Comparison of ENCODE assay signal across 29 cellular contexts in genomic region chr9:69829484-69829883, GRCh38. TPM values are rescaled to one million over a fixed set of nuclear protein-coding genes. Genes with fewer than 3 reads are reported as not detected.
DNase-seq lines count a peak whose midpoint lies in the region; ATAC-seq and TF ChIP-seq lines count a peak whose summit lies in the region.
"Had no signal": no experiment of that assay in that cellular context is flagged by ENCODE, and none has a peak within 500 bp of the region (broad histone marks: within the 10 kb centered on the region; RNA-seq: fewer than 3 reads in every experiment).

No MANE protein-coding gene starts in this region.

- no peak for TF ChIP-seq CTCF in Caco-2 (IDR thresholded peaks at IDR 0.05; ENCODE audit: insufficient read depth in 1 of 2, low read depth in 1 of 2, low read length in 1 of 2, severe bottlenecking in 1 of 2, unreplicated experiment in 1 of 2)

- intact Hi-C loops in Caco-2 (cut with micrococcal nuclease; ENCODE audit: unreplicated experiment): no loop called here

- no peak overlapping the region for H3K4me2 ChIP-seq in mesendoderm (ENCODE audit: low read length)

- CTCF ChIA-PET in Caco-2 (lab: Charles Lee): no interaction called here

- BruUV-seq in Caco-2 (replicated peaks; lab: Mats Ljungman, UMichigan): no TSS peak

- no peak overlapping the region for H3K9ac ChIP-seq in mesendoderm (ENCODE audit: low read length)
- H3K9ac ChIP-seq: GM23248 had no signal

- no peak overlapping the region for H3K4ac ChIP-seq in mesendoderm (ENCODE audit: low read depth, low read length)

- no peak overlapping the region for H2BK120ac ChIP-seq in mesendoderm (ENCODE audit: low read depth, low read length)

- WGBS in mesendoderm (ENCODE audit: extremely low coverage, insufficient coverage, low lambda C conversion rate): no CpG with 5 or more reads among the region's 3 CpGs

- no peak overlapping the region for H3K56ac ChIP-seq in mesendoderm (ENCODE audit: low read length)

- H3K79me1 ChIP-seq in mesendoderm (ENCODE audit: low read length): no peaks in the 10 kb centered on the region

- H3K27ac ChIP-seq in mesendoderm (ENCODE audit: low read depth, low read length): no peak overlapping the region
- H3K27ac ChIP-seq: breast epithelium, foreskin keratinocyte, GM23248, heart right ventricle had no signal

- peak; percentile 28 to 32 for ATAC-seq in activated naive CD4-positive, alpha-beta T cell treated with anti-CD3 and anti-CD28 coated beads, Interleukin-2, amount 50 U/mL, for 72 hours
- peak; percentile 81 for ATAC-seq in activated naive CD8-positive, alpha-beta T cell treated with anti-CD3 and anti-CD28 coated beads, Interleukin-2, amount 10 ng/mL, durations not matched to agents 7 days and 5 days (ENCODE audit: low read depth)
- no peak for ATAC-seq in HG02970 (IDR thresholded peaks at IDR 0.05; ENCODE audit: low FRiP score, unreplicated experiment)
- ATAC-seq: activated T-helper 17 cell treated with anti-CD3 and anti-CD28 coated beads, Interleukin-2, amount 50 U/mL, for 72 hours; foreskin keratinocyte; heart right ventricle had no signal

- no peak overlapping the region for H3K18ac ChIP-seq in mesendoderm (ENCODE audit: low read length)

- H2BK15ac ChIP-seq in mesendoderm (replicated peaks; ENCODE audit: low read depth): no peak overlapping the region

- peak overlapping the region; percentile 25 for H3K4me3 Mint-ChIP-seq in T-helper 1 cell treated with Interleukin-12 subunit alpha and Interleukin-12 subunit beta and Interleukin-4 antibody, amounts not matched to agents 30 μg/mL and 1 μg/mL, for 36 hours
- H3K4me3 Mint-ChIP-seq in activated naive CD8-positive, alpha-beta T cell treated with anti-CD3 and anti-CD28 coated beads, Interleukin-2, amount 10 ng/mL, durations not matched to agents 7 days and 5 days: peak overlapping the region; percentile 68
- H3K4me3 Mint-ChIP-seq in Caco-2 (ENCODE audit: unreplicated experiment): no peak overlapping the region
- H3K4me3 Mint-ChIP-seq: activated T-helper 17 cell treated with anti-CD3 and anti-CD28 coated beads, Interleukin-2, amount 50 U/mL, for 72 hours; HFFc6; memory B cell had no signal

- no peaks in the 10 kb centered on the region for H3K79me2 ChIP-seq in mesendoderm (ENCODE audit: control insufficient read depth, insufficient read depth, low read length)

- peak overlapping the region; percentile 66 for H3K27ac Mint-ChIP-seq in T-helper 1 cell treated with Interleukin-12 subunit alpha and Interleukin-12 subunit beta and Interleukin-4 antibody, amounts not matched to agents 30 μg/mL and 1 μg/mL, for 36 hours
- no peak overlapping the region for H3K27ac Mint-ChIP-seq in activated naive CD4-positive, alpha-beta T cell treated with anti-CD3 and anti-CD28 coated beads, Interleukin-2, amount 50 U/mL, for 72 hours
- peak overlapping the region; percentile 89 for H3K27ac Mint-ChIP-seq in activated naive CD8-positive, alpha-beta T cell treated with anti-CD3 and anti-CD28 coated beads, Interleukin-2, amount 10 ng/mL, durations not matched to agents 7 days and 5 days
- no peak overlapping the region for H3K27ac Mint-ChIP-seq in Caco-2 (ENCODE audit: unreplicated experiment)
- H3K27ac Mint-ChIP-seq: activated T-helper 17 cell treated with anti-CD3 and anti-CD28 coated beads, Interleukin-2, amount 50 U/mL, for 72 hours; HFFc6; memory B cell had no signal

- H4K8ac ChIP-seq in mesendoderm (ENCODE audit: low read depth, low read length): no peak overlapping the region

- H3K36me3 ChIP-seq in mesendoderm (ENCODE audit: control insufficient read depth, insufficient read depth, low read length): no peaks in the 10 kb centered on the region
- no peaks in the 10 kb centered on the region for H3K36me3 ChIP-seq in Caco-2 (ENCODE audit: control insufficient read depth, insufficient read depth, low read length)
- H3K36me3 ChIP-seq: breast epithelium, heart right ventricle had no signal

- H3K4me1 ChIP-seq in mesendoderm (ENCODE audit: control insufficient read depth, low read depth, low read length) (peaks cover 1% of the 10 kb centered on the region), Caco-2 (no peaks in the 10 kb centered on the region)
- H3K4me1 ChIP-seq: breast epithelium, foreskin keratinocyte, heart right ventricle had no signal

- H3K4me3 ChIP-seq in mesendoderm (ENCODE audit: low read length) (no peak overlapping the region), Caco-2 (ENCODE audit: low read depth, low read length) (no peak overlapping the region)
- H3K4me3 ChIP-seq: breast epithelium, GM23248, heart right ventricle had no signal

- H3K4me1 Mint-ChIP-seq in T-helper 1 cell treated with Interleukin-12 subunit alpha and Interleukin-12 subunit beta and Interleukin-4 antibody, amounts not matched to agents 30 μg/mL and 1 μg/mL, for 36 hours (ENCODE audit: low read depth): peaks cover 38% of the 10 kb centered on the region
- H3K4me1 Mint-ChIP-seq in activated naive CD8-positive, alpha-beta T cell treated with anti-CD3 and anti-CD28 coated beads, Interleukin-2, amount 10 ng/mL, durations not matched to agents 7 days and 5 days: peaks cover 54% of the 10 kb centered on the region
- H3K4me1 Mint-ChIP-seq in Caco-2 (ENCODE audit: low read depth, unreplicated experiment): no peaks in the 10 kb centered on the region
- H3K4me1 Mint-ChIP-seq: activated T-helper 17 cell treated with anti-CD3 and anti-CD28 coated beads, Interleukin-2, amount 50 U/mL, for 72 hours; memory B cell had no signal

- peaks cover 5% of the 10 kb centered on the region for H3K27me3 Mint-ChIP-seq in T-helper 1 cell treated with Interleukin-12 subunit alpha and Interleukin-12 subunit beta and Interleukin-4 antibody, amounts not matched to agents 30 μg/mL and 1 μg/mL, for 36 hours (ENCODE audit: low read depth)
- no peaks in the 10 kb centered on the region for H3K27me3 Mint-ChIP-seq in activated naive CD8-positive, alpha-beta T cell treated with anti-CD3 and anti-CD28 coated beads, Interleukin-2, amount 10 ng/mL, durations not matched to agents 7 days and 5 days
- H3K27me3 Mint-ChIP-seq in Caco-2 (ENCODE audit: insufficient read depth, unreplicated experiment): no peaks in the 10 kb centered on the region

- H3K23ac ChIP-seq in mesendoderm (ENCODE audit: low read length): no peak overlapping the region

- no peak overlapping the region for H4K5ac ChIP-seq in mesendoderm (ENCODE audit: low read length)

- H3K36me3 Mint-ChIP-seq in T-helper 1 cell treated with Interleukin-12 subunit alpha and Interleukin-12 subunit beta and Interleukin-4 antibody, amounts not matched to agents 30 μg/mL and 1 μg/mL, for 36 hours (ENCODE audit: low read depth): no peaks in the 10 kb centered on the region
- H3K36me3 Mint-ChIP-seq in activated naive CD4-positive, alpha-beta T cell treated with anti-CD3 and anti-CD28 coated beads, Interleukin-2, amount 50 U/mL, for 72 hours: no peaks in the 10 kb centered on the region
- H3K36me3 Mint-ChIP-seq in activated naive CD8-positive, alpha-beta T cell treated with anti-CD3 and anti-CD28 coated beads, Interleukin-2, amount 10 ng/mL, durations not matched to agents 7 days and 5 days: peaks cover 12% of the 10 kb centered on the region
- no peaks in the 10 kb centered on the region for H3K36me3 Mint-ChIP-seq in Caco-2 (ENCODE audit: insufficient read depth, unreplicated experiment)
- H3K36me3 Mint-ChIP-seq: memory B cell had no signal

- no peaks in the 10 kb centered on the region for H3K9me3 Mint-ChIP-seq in T-helper 1 cell treated with Interleukin-12 subunit alpha and Interleukin-12 subunit beta and Interleukin-4 antibody, amounts not matched to agents 30 μg/mL and 1 μg/mL, for 36 hours
- H3K9me3 Mint-ChIP-seq in activated naive CD4-positive, alpha-beta T cell treated with anti-CD3 and anti-CD28 coated beads, Interleukin-2, amount 50 U/mL, for 72 hours: no peaks in the 10 kb centered on the region
- H3K9me3 Mint-ChIP-seq in activated naive CD8-positive, alpha-beta T cell treated with anti-CD3 and anti-CD28 coated beads, Interleukin-2, amount 10 ng/mL, durations not matched to agents 7 days and 5 days: no peaks in the 10 kb centered on the region
- H3K9me3 Mint-ChIP-seq in Caco-2 (ENCODE audit: unreplicated experiment): no peaks in the 10 kb centered on the region
- H3K9me3 Mint-ChIP-seq: activated T-helper 17 cell treated with anti-CD3 and anti-CD28 coated beads, Interleukin-2, amount 50 U/mL, for 72 hours; HFFc6; memory B cell had no signal

- H3K27me3 ChIP-seq in mesendoderm (ENCODE audit: insufficient read depth, low read length, poor library complexity): no peaks in the 10 kb centered on the region
- H3K27me3 ChIP-seq in Caco-2 (replicated peaks; ENCODE audit: control insufficient read depth, insufficient read depth, low read length): no peaks in the 10 kb centered on the region
- H3K27me3 ChIP-seq: breast epithelium, foreskin keratinocyte had no signal

- POLR2A ChIA-PET in activated naive CD8-positive, alpha-beta T cell treated with anti-CD3 and anti-CD28 coated beads, Interleukin-2, amount 10 ng/mL, durations not matched to agents 7 days and 5 days (lab: Charles Lee): interaction anchor here (1.1 kb wide), 1 partner anchor 10 kb away, joined by 4 read pairs; no protein-coding TSS in a partner anchor
- POLR2A ChIA-PET in Caco-2 (lab: Charles Lee): no interaction called here

- H2AK5ac ChIP-seq in mesendoderm (ENCODE audit: low read length): no peak overlapping the region

- H2BK5ac ChIP-seq in mesendoderm (ENCODE audit: low read length): no peak overlapping the region

- DNase-seq in T-helper 1 cell (no peak), mesendoderm (no peak), Caco-2 (no peak)
- no peak for DNase-seq in activated naive CD4-positive, alpha-beta T cell treated with anti-CD3 and anti-CD28 coated beads, Interleukin-2, amount 50 U/mL, for 72 hours (ENCODE audit: low spot score in 2 of 2)
- no peak for DNase-seq in activated naive CD4-positive, alpha-beta T cell treated with Interleukin-2 at 50 U/mL for 16 hours
- no peak for DNase-seq in activated naive CD8-positive, alpha-beta T cell treated with anti-CD3 and anti-CD28 coated beads, Interleukin-2, amount 10 ng/mL, durations not matched to agents 7 days and 5 days
- DNase-seq: AML-193; amniotic stem cell; DND-41; effector memory CD4-positive, alpha-beta T cell; foreskin keratinocyte; GM23248; heart right ventricle; HFFc6; NCI-H1417 treated with DMSO at 0.1 percent for 48 hours; SHP77; SW 1271 had no signal

- no peaks in the 10 kb centered on the region for H3K9me3 ChIP-seq in Caco-2
- H3K9me3 ChIP-seq: breast epithelium, heart right ventricle had no signal

RNA-seq across cellular contexts. Expression of gene CFAP95, which starts 8.9 kb away (rescaled TPM):
- total RNA-seq in activated naive CD4-positive, alpha-beta T cell treated with anti-CD3 and anti-CD28 coated beads, Interleukin-2, amount 50 U/mL, for 72 hours: not detected
- 10 to 100 TPM; 10.6 to 12.3 TPM for total RNA-seq in activated naive CD8-positive, alpha-beta T cell treated with anti-CD3 and anti-CD28 coated beads, Interleukin-2, amount 10 ng/mL, durations not matched to agents 7 days and 5 days
- polyA plus RNA-seq in mesendoderm (2013, experiment 1 of 2): 18.4 TPM
- 19.3 TPM for polyA plus RNA-seq in mesendoderm (2013, experiment 2 of 2)
- not detected in 2 replicates for total RNA-seq in Caco-2 (2022)
- total RNA-seq: A172; activated T-helper 17 cell treated with anti-CD3 and anti-CD28 coated beads, Interleukin-2, amount 50 U/mL, for 72 hours; breast epithelium; foreskin keratinocyte; GM23248; myocyte; NCI-H460; pulmonary artery endothelial cell; subcutaneous adipose tissue; ureter had no signal
- polyA plus RNA-seq: esophagus, foreskin keratinocyte, GM23248, heart right ventricle had no signal

Comparison
In these comparisons a context has a peak if more than half of its experiments do, and no peak if none do; other contexts are left out.
1. H3K27ac Mint-ChIP-seq: peak in T-helper 1 cell treated with Interleukin-12 subunit alpha and Interleukin-12 subunit beta and Interleukin-4 antibody, amounts not matched to agents 30 μg/mL and 1 μg/mL, for 36 hours (single experiment) and activated naive CD8-positive, alpha-beta T cell treated with anti-CD3 and anti-CD28 coated beads, Interleukin-2, amount 10 ng/mL, durations not matched to agents 7 days and 5 days (single experiment); none in activated naive CD4-positive, alpha-beta T cell treated with anti-CD3 and anti-CD28 coated beads, Interleukin-2, amount 50 U/mL, for 72 hours (0 of 2) and Caco-2 (single experiment).
2. RNA of gene CFAP95, which starts 8.9 kb away (total RNA-seq): 10.6 to 12.3 TPM in activated naive CD8-positive, alpha-beta T cell treated with anti-CD3 and anti-CD28 coated beads, Interleukin-2, amount 10 ng/mL, durations not matched to agents 7 days and 5 days; not detected in activated naive CD4-positive, alpha-beta T cell treated with anti-CD3 and anti-CD28 coated beads, Interleukin-2, amount 50 U/mL, for 72 hours and not detected in Caco-2; every median in the first group is over 10 times any median in the second.